Comparison of ENCODE assay signal across 24 cellular contexts in the genomic region with DNA sequence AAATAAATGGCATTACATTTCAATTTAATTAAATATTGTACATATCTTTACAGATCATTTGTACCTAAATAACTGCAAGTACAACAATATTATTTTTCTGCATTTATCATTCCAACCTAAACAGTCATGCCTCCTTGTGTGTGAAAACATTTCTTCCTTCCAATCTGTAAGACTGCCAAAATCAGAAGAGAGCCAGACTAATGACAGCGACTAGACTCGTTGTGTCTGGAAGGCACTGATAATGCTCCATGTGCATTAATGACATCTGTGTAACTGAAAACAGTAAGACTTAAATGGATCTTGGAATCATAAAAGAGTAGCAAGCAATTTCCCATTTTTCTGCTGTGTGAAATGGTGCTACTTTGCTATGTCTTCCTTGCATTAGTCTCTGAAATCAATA.
DNase-seq lines count a peak whose midpoint lies in the region; ATAC-seq and TF ChIP-seq lines count a peak whose summit lies in the region.
"Had no signal": no experiment of that assay in that cellular context is flagged by ENCODE, and none has a peak within 500 bp of the region (broad histone marks: within the 10 kb centered on the region; RNA-seq: fewer than 3 reads in every experiment).

No MANE protein-coding gene starts in this region.

- H3K4me1 Mint-ChIP-seq in osteocyte (ENCODE audit: unreplicated experiment) = peaks cover 18% of the 10 kb centered on the region
- H3K4me1 Mint-ChIP-seq: activated T-helper 17 cell treated with anti-CD3 and anti-CD28 coated beads, Interleukin-2, amount 50 U/mL, for 72 hours; B cell; WTC11 had no signal

- H3K27ac Mint-ChIP-seq in osteocyte (ENCODE audit: unreplicated experiment) = peak overlapping the region; percentile 8
- H3K27ac Mint-ChIP-seq: activated naive CD4-positive, alpha-beta T cell treated with anti-CD3 and anti-CD28 coated beads, Interleukin-2, amount 50 U/mL, for 72 hours; activated T-helper 17 cell treated with anti-CD3 and anti-CD28 coated beads, Interleukin-2, amount 50 U/mL, for 72 hours; B cell; effector memory CD8-positive, alpha-beta T cell; WTC11 had no signal

- peak; percentile 61 for ATAC-seq in SK-N-SH treated with all-trans-retinoic acid at 6 μM for 48 hours
- ATAC-seq: activated naive CD4-positive, alpha-beta T cell treated with anti-CD3 and anti-CD28 coated beads, Interleukin-2, amount 50 U/mL, for 72 hours; activated T-helper 17 cell treated with anti-CD3 and anti-CD28 coated beads, Interleukin-2, amount 50 U/mL, for 72 hours; effector memory CD8-positive, alpha-beta T cell; esophagus mucosa; WTC11 had no signal

- no peaks in the 10 kb centered on the region for H3K27me3 Mint-ChIP-seq in osteocyte (ENCODE audit: unreplicated experiment)
- H3K27me3 Mint-ChIP-seq: B cell; effector memory CD8-positive, alpha-beta T cell had no signal

- H3K9me3 Mint-ChIP-seq in osteocyte (ENCODE audit: unreplicated experiment) = no peaks in the 10 kb centered on the region
- H3K9me3 Mint-ChIP-seq: activated T-helper 17 cell treated with anti-CD3 and anti-CD28 coated beads, Interleukin-2, amount 50 U/mL, for 72 hours; WTC11 had no signal

- H3K4me3 ChIP-seq in fibroblast of mammary gland (ENCODE audit: control insufficient read depth, low read depth, low read length) = no peak overlapping the region
- H3K4me3 ChIP-seq: ascending aorta, transverse colon had no signal

- no peaks in the 10 kb centered on the region for H3K36me3 Mint-ChIP-seq in osteocyte (ENCODE audit: unreplicated experiment)
- H3K36me3 Mint-ChIP-seq: activated naive CD4-positive, alpha-beta T cell treated with anti-CD3 and anti-CD28 coated beads, Interleukin-2, amount 50 U/mL, for 72 hours; WTC11 had no signal

- TF ChIP-seq CTCF in fibroblast of mammary gland (conservative IDR thresholded peaks at IDR 0.05; ENCODE audit: control insufficient read depth, insufficient read depth, low read depth, low read length) = no peak
- no peak for TF ChIP-seq CTCF in osteocyte (IDR thresholded peaks at IDR 0.05)

- no peak overlapping the region for H3K4me3 Mint-ChIP-seq in osteocyte (ENCODE audit: unreplicated experiment)
- H3K4me3 Mint-ChIP-seq: activated T-helper 17 cell treated with anti-CD3 and anti-CD28 coated beads, Interleukin-2, amount 50 U/mL, for 72 hours; B cell; effector memory CD8-positive, alpha-beta T cell; WTC11 had no signal

- in situ Hi-C loops in ACHN (cut with HindIII; ENCODE audit: low pct_ligation_motif_present, low pct_unique_long_range_greater_than_20kb, low sequenced_read_pairs) = no loop called here

- peak; percentile 23 for DNase-seq in GM03348 (ENCODE audit: low spot score)
- peak; percentile 35 for DNase-seq in fibroblast of mammary gland (ENCODE audit: low read depth)
- no peak for DNase-seq in osteocyte (ENCODE audit: extremely low spot score, unreplicated experiment)
- no peak for DNase-seq in ACHN
- no peak for DNase-seq in RPMI8226
- DNase-seq in effector CD4-positive, alpha-beta T cell = no peak
- DNase-seq: activated CD4-positive, alpha-beta T cell treated with anti-CD3 and anti-CD28 coated beads, Interleukin-2, amount 50 U/mL, for 48 hours; activated CD8-positive, alpha-beta memory T cell treated with anti-CD3 and anti-CD28 coated beads, Interleukin-2, amount 50 U/mL, for 48 hours; effector memory CD8-positive, alpha-beta T cell; GF-D8; glutamatergic neuron; Karpas-422; NCI-H2029; NCI-H345; NCI-H774; stimulated activated CD8-positive, alpha-beta memory T cell treated with anti-CD3 and anti-CD28 coated beads, Interleukin-4, amount 100 ng/mL, for 48 hours; transverse colon had no signal

TF ChIP-seq in SK-N-SH treated with all-trans-retinoic acid at 6 μM for 48 hours, 23 proteins besides CTCF, POLR2A, EP300 and RAD21:
- no peak for TF ChIP-seq PPARA (CRISPR knock-in tag; IDR thresholded peaks at IDR 0.05; ENCODE audit: borderline replicate concordance)
- TF ChIP-seq TCF4 (CRISPR knock-in tag; IDR thresholded peaks at IDR 0.05; ENCODE audit: borderline replicate concordance) = peak; percentile 35; the same call in 1 of the 2 replicates
- no peak for TF ChIP-seq OSR1 (CRISPR knock-in tag; IDR thresholded peaks at IDR 0.05)
- TF ChIP-seq ISL1 (CRISPR knock-in tag; IDR thresholded peaks at IDR 0.05) = peak; percentile 55
- TF ChIP-seq ARNTL (CRISPR knock-in tag; IDR thresholded peaks at IDR 0.05; ENCODE audit: borderline replicate concordance, low read depth) = no peak

Comparison
In these comparisons a context has a peak if more than half of its experiments do, and no peak if none do; other contexts are left out.
1. DNase-seq: peak in GM03348 (single experiment) and fibroblast of mammary gland (single experiment); none in osteocyte (single experiment), ACHN (single experiment), RPMI8226 (single experiment) and effector CD4-positive, alpha-beta T cell (single experiment).